ENCODE assay signal across 23 cellular contexts in genomic region chr12:6489449-6489848, GRCh38. TPM values are rescaled to one million over a fixed set of nuclear protein-coding genes. Genes with fewer than 3 reads are reported as not detected.
A peak's percentile ranks its signal among the peaks of the same experiment; 100 is the strongest.
DNase-seq lines count a peak whose midpoint lies in the region; ATAC-seq and TF ChIP-seq lines count a peak whose summit lies in the region.
"Had no signal": no experiment of that assay in that cellular context is flagged by ENCODE, and none has a peak within 500 bp of the region (broad histone marks: within the 10 kb centered on the region; RNA-seq: fewer than 3 reads in every experiment).

No MANE protein-coding gene starts in this region.

- H3K4me1 ChIP-seq in GM23248 (ENCODE audit: insufficient read depth) = peaks cover 9% of the 10 kb centered on the region
- H3K4me1 ChIP-seq: Caco-2 had no signal

- peaks cover 20% of the 10 kb centered on the region for H3K79me2 ChIP-seq in GM23248 (ENCODE audit: insufficient read depth)

- no peak overlapping the region for H3K9ac ChIP-seq in GM23248
- H3K9ac ChIP-seq: BLaER1 had no signal

- H4K20me1 ChIP-seq in GM23248 (ENCODE audit: insufficient read depth) = no peaks in the 10 kb centered on the region
- H4K20me1 ChIP-seq: BLaER1 had no signal

- H3K4me2 ChIP-seq in GM23248 (ENCODE audit: unreplicated experiment) = no peak overlapping the region
- H3K4me2 ChIP-seq: BLaER1 had no signal

- no peak overlapping the region for H2AFZ ChIP-seq in GM23248

- 0 out of 2 replicates have a peak, but pooled peaks cover 7% of the 10 kb centered on the region for H3K36me3 ChIP-seq in GM23248 (ENCODE audit: low read depth)

- DNase-seq in GM23248 (peak; percentile 32), SK-MEL-5 (ENCODE audit: low read depth, low spot score) (peak; percentile 17), astrocyte of the hippocampus (ENCODE audit: low read depth, low spot score) (peak; percentile 23), fibroblast of mammary gland (ENCODE audit: low read depth) (peak; percentile 12), DMS79 treated with DMSO at 0.1 percent for 48 hours (lab: John Stamatoyannopoulos, UW) (no peak), iPS-NIHi7 (ENCODE audit: extremely low spot score) (no peak), cortex of kidney (lab: John Stamatoyannopoulos, UW) (no peak)
- no peak for DNase-seq in activated T-cell treated with anti-CD3 and anti-CD28 coated beads, Interleukin-2, amount 50 U/mL, for 4 hours
- DNase-seq: Caco-2; CD4-positive, CD25-positive, alpha-beta regulatory T cell; CD8-positive, alpha-beta T cell; DMS153; GF-D8; H9; HFFc6 had no signal

- H3K9me2 ChIP-seq in GM23248 (ENCODE audit: insufficient read depth) = no peaks in the 10 kb centered on the region

- H3K4me3 ChIP-seq in GM23248 = no peak overlapping the region
- no peak overlapping the region for H3K4me3 ChIP-seq in fibroblast of mammary gland (ENCODE audit: control insufficient read depth, low read depth, low read length)
- H3K4me3 ChIP-seq: BLaER1 had no signal

- no peaks in the 10 kb centered on the region for H3K9me3 ChIP-seq in GM23248 (ENCODE audit: low read depth)
- H3K9me3 ChIP-seq: BLaER1, Caco-2 had no signal

- H3K27ac ChIP-seq in GM23248 = no peak overlapping the region
- H3K27ac ChIP-seq: 22Rv1, BLaER1, C4-2B had no signal

- TF ChIP-seq CTCF in fibroblast of mammary gland (conservative IDR thresholded peaks at IDR 0.05; ENCODE audit: control insufficient read depth, insufficient read depth, low read depth, low read length) = no peak

- in situ Hi-C loops in GM23248 (cut with MboI) (no loop called here), SK-MEL-5 (cut with HindIII; ENCODE audit: low pct_unique_long_range_greater_than_20kb, low sequenced_read_pairs) (no loop called here)

- H3K4me3 Mint-ChIP-seq in activated T-cell treated with anti-CD3 and anti-CD28 coated beads, Interleukin-2, amount 50 U/mL, for 4 hours = no peak overlapping the region
- H3K4me3 Mint-ChIP-seq: B cell; CD8-positive, alpha-beta T cell; H9; HFFc6 had no signal

- peaks cover 10% of the 10 kb centered on the region for H3K36me3 Mint-ChIP-seq in activated T-cell treated with anti-CD3 and anti-CD28 coated beads, Interleukin-2, amount 50 U/mL, for 4 hours (ENCODE audit: insufficient read depth)

- H3K27me3 Mint-ChIP-seq in activated T-cell treated with anti-CD3 and anti-CD28 coated beads, Interleukin-2, amount 50 U/mL, for 4 hours (ENCODE audit: low read depth) = no peaks in the 10 kb centered on the region
- H3K27me3 Mint-ChIP-seq: B cell had no signal

- H3K4me1 Mint-ChIP-seq in activated T-cell treated with anti-CD3 and anti-CD28 coated beads, Interleukin-2, amount 50 U/mL, for 4 hours (ENCODE audit: low read depth) = peaks cover 13% of the 10 kb centered on the region

- no peaks in the 10 kb centered on the region for H3K9me3 Mint-ChIP-seq in activated T-cell treated with anti-CD3 and anti-CD28 coated beads, Interleukin-2, amount 50 U/mL, for 4 hours
- H3K9me3 Mint-ChIP-seq: CD4-positive, CD25-positive, alpha-beta regulatory T cell; CD8-positive, alpha-beta T cell; H9; HFFc6 had no signal

- 53 to 65% methylated on average over 4 of the region's 4 CpGs for WGBS in GM23248 (ENCODE audit: low coverage in 1 of 2, low lambda C conversion rate in 2 of 2, missing lambda C conversion rate in 2 of 2), 2 experiments

- no peaks in the 10 kb centered on the region for H3K27me3 ChIP-seq in GM23248 (replicated peaks; ENCODE audit: insufficient read depth)
- H3K27me3 ChIP-seq: BLaER1 had no signal

- H3F3A ChIP-seq in GM23248 (ENCODE audit: insufficient read depth) = peaks cover 15% of the 10 kb centered on the region

- ATAC-seq in activated T-cell treated with anti-CD3 and anti-CD28 coated beads, Interleukin-2, amount 50 U/mL, for 4 hours = no peak
- ATAC-seq: CD8-positive, alpha-beta T cell; HCT116 had no signal

RNA-seq across cellular contexts. Expression of gene MRPL51, which starts 3.6 kb away (rescaled TPM):
- 29.8 and 68.3 TPM in 2 replicates for total RNA-seq in GM23248 (2014; rRNA removed; shearing (Covaris generic))
- 286 and 301 TPM in 2 replicates for polyA plus RNA-seq in GM23248 (2016; fragmentation: Nextera tagmentation; extraction: Ambion mirVana)
- 252 and 261 TPM in 2 replicates for total RNA-seq in SK-MEL-5 (2014; rRNA removed; shearing (Covaris generic))
- 92.9 and 155 TPM in 2 replicates for polyA plus RNA-seq in SK-MEL-5 (2015; cell fraction: cytosol; rRNA removed)
- polyA plus RNA-seq in SK-MEL-5 (2015; cell fraction: nucleus; rRNA removed) = 13.1 and 18.8 TPM in 2 replicates
- total RNA-seq in activated T-cell treated with anti-CD3 and anti-CD28 coated beads, Interleukin-2, amount 50 U/mL, for 4 hours = 100 to 1,000 TPM; 249 to 262 (median 256) TPM

RNA-seq across cellular contexts. Expression of gene NCAPD2, which starts 4.5 kb away (rescaled TPM):
- total RNA-seq in GM23248 (2014; rRNA removed; shearing (Covaris generic)) = 26.3 and 46.8 TPM in 2 replicates
- 15.5 and 17.6 TPM in 2 replicates for polyA plus RNA-seq in GM23248 (2016; fragmentation: Nextera tagmentation; extraction: Ambion mirVana)
- total RNA-seq in SK-MEL-5 (2014; rRNA removed; shearing (Covaris generic)) = 53.5 and 56.4 TPM in 2 replicates
- polyA plus RNA-seq in SK-MEL-5 (2015; cell fraction: cytosol; rRNA removed) = 87.3 and 123 TPM in 2 replicates
- polyA plus RNA-seq in SK-MEL-5 (2015; cell fraction: nucleus; rRNA removed) = 75.3 and 84.0 TPM in 2 replicates
- 10 to 100 TPM; 29.8 to 36.1 (median 32.9) TPM for total RNA-seq in activated T-cell treated with anti-CD3 and anti-CD28 coated beads, Interleukin-2, amount 50 U/mL, for 4 hours

RNA-seq across cellular contexts. Expression of gene VAMP1, which starts 19.0 kb away (rescaled TPM):
- 5.0 and 17.3 TPM in 2 replicates for total RNA-seq in GM23248 (2014; rRNA removed; shearing (Covaris generic))
- polyA plus RNA-seq in GM23248 (2016; fragmentation: Nextera tagmentation; extraction: Ambion mirVana) = 7.8 and 9.8 TPM in 2 replicates
- 0.59 and 2.7 TPM in 2 replicates for total RNA-seq in SK-MEL-5 (2014; rRNA removed; shearing (Covaris generic))
- polyA plus RNA-seq in SK-MEL-5 (2015; cell fraction: cytosol; rRNA removed) = 0.70 and 2.7 TPM in 2 replicates
- 85.1 and 91.7 TPM in 2 replicates for polyA plus RNA-seq in SK-MEL-5 (2015; cell fraction: nucleus; rRNA removed)
- 10 to 100 TPM; 17.1 to 22.9 (median 21.6) TPM for total RNA-seq in activated T-cell treated with anti-CD3 and anti-CD28 coated beads, Interleukin-2, amount 50 U/mL, for 4 hours

RNA-seq across cellular contexts. Expression of gene TAPBPL, which starts 37.6 kb away (rescaled TPM):
- total RNA-seq in GM23248 (2014; rRNA removed; shearing (Covaris generic)) = 7.8 and 8.1 TPM in 2 replicates
- 9.2 and 9.4 TPM in 2 replicates for polyA plus RNA-seq in GM23248 (2016; fragmentation: Nextera tagmentation; extraction: Ambion mirVana)
- 24.1 and 31.2 TPM in 2 replicates for total RNA-seq in SK-MEL-5 (2014; rRNA removed; shearing (Covaris generic))
- polyA plus RNA-seq in SK-MEL-5 (2015; cell fraction: cytosol; rRNA removed) = 36.7 and 42.6 TPM in 2 replicates
- polyA plus RNA-seq in SK-MEL-5 (2015; cell fraction: nucleus; rRNA removed) = 18.5 and 30.5 TPM in 2 replicates
- total RNA-seq in activated T-cell treated with anti-CD3 and anti-CD28 coated beads, Interleukin-2, amount 50 U/mL, for 4 hours = 10 to 100 TPM; 24.4 to 36.6 (median 30.0) TPM
- total RNA-seq: G401 had no signal

RNA-seq across cellular contexts. Expression of gene CD27, which starts 44.7 kb away (rescaled TPM):
- not detected in 2 replicates for total RNA-seq in GM23248 (2014; rRNA removed; shearing (Covaris generic))
- polyA plus RNA-seq in GM23248 (2016; fragmentation: Nextera tagmentation; extraction: Ambion mirVana) = 0.28 and 0.32 TPM in 2 replicates
- total RNA-seq in SK-MEL-5 (2014; rRNA removed; shearing (Covaris generic)) = not detected in 2 replicates
- not detected in 2 replicates for polyA plus RNA-seq in SK-MEL-5 (2015; cell fraction: cytosol; rRNA removed)
- polyA plus RNA-seq in SK-MEL-5 (2015; cell fraction: nucleus; rRNA removed) = not detected in 2 replicates
- total RNA-seq in activated T-cell treated with anti-CD3 and anti-CD28 coated beads, Interleukin-2, amount 50 U/mL, for 4 hours = 100 to 1,000 TPM in 1 of 3 donors, 10 to 100 TPM in 2; 52.3 to 100 (median 89.8) TPM
- total RNA-seq: Caco-2, G401, H4 had no signal
- polyA plus RNA-seq: AG04450 had no signal

Comparison
In these comparisons a context has a peak if more than half of its experiments do, and no peak if none do; other contexts are left out.
1. DNase-seq: peak in GM23248 (single experiment), SK-MEL-5 (single experiment), astrocyte of the hippocampus (single experiment) and fibroblast of mammary gland (single experiment); none in DMS79 treated with DMSO at 0.1 percent for 48 hours (single experiment), iPS-NIHi7 (single experiment), activated T-cell treated with anti-CD3 and anti-CD28 coated beads, Interleukin-2, amount 50 U/mL, for 4 hours (single experiment) and cortex of kidney (single experiment).